24 cellular contexts compared by ENCODE assay signal in the genomic region with DNA sequence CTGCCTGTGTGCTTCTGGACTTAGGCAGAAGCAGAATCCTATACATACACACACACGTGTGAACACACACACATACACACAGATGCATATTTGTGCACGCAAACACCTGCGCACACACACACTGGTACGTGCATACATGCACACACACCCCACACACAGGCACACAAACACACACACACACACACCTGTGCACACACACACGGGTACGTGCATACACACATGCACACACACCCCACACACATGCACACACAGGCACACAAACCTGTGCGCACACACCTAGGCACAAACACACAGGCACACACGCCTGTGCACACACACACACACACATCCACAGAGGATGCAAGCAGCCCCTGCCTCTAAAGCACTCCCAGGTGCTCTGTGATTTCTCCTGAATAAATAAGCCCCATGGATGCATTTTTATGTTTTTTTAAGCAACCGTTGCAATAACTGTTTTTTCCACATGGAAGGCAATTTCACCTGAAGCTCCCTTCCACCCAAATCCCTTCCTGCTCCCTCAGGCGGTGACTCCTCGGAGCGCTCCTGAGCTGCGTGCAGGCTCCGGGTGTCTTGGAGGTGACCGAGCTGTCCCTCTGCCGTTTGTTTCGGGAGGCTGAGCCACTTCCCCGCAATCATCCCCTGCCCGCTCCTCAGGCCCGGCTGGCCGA. TPM values are rescaled to one million over a fixed set of nuclear protein-coding genes. Genes with fewer than 3 reads are reported as not detected.
"Had no signal": no experiment of that assay in that cellular context is flagged by ENCODE, and none has a peak within 500 bp of the region (broad histone marks: within the 10 kb centered on the region; RNA-seq: fewer than 3 reads in every experiment).

No MANE protein-coding gene starts in this region.

- H3K36me3 Mint-ChIP-seq: activated CD4-positive, alpha-beta memory T cell treated with anti-CD3 and anti-CD28 coated beads for 36 hours had no signal

- H3K4me1 Mint-ChIP-seq: activated B cell treated with CpG ODN at 0.5 μM for 24 hours; activated CD4-positive, alpha-beta T cell treated with anti-CD3 and anti-CD28 coated beads for 36 hours had no signal

- H3K36me3 ChIP-seq: lower lobe of right lung, neutrophil, ovary, sigmoid colon, tibial artery, vagina had no signal

- H3K27ac ChIP-seq: lower lobe of right lung, neutrophil, ovary, sigmoid colon, tibial artery, vagina had no signal

- DNase-seq: activated B cell treated with CpG ODN at 0.5 μM for 24 hours; activated CD4-positive, alpha-beta memory T cell treated with anti-CD3 and anti-CD28 coated beads for 36 hours; activated CD4-positive, alpha-beta T cell treated with anti-CD3 and anti-CD28 coated beads for 36 hours; activated naive CD4-positive, alpha-beta T cell treated with anti-CD3 and anti-CD28 coated beads for 36 hours; activated T-cell treated with anti-CD3 and anti-CD28 coated beads, Interleukin-2, amount 50 U/mL, for 48 hours; amygdala; effector CD4-positive, alpha-beta T cell; erythroblast; foreskin fibroblast; lower lobe of right lung; mesendoderm; naive thymus-derived CD4-positive, alpha-beta T cell; sigmoid colon; stimulated activated CD4-positive, alpha-beta T cell treated with anti-CD3 and anti-CD28 coated beads, Interleukin-12 subunit alpha, Interleukin-12 subunit beta, amount 100 ng/mL, for 4 hours; stimulated activated CD4-positive, alpha-beta T cell treated with anti-CD3 and anti-CD28 coated beads, Interleukin-4, amount 100 ng/mL, for 4 hours; T-helper 9 cell; tibial artery had no signal

- H3K9me3 Mint-ChIP-seq: activated B cell treated with CpG ODN at 0.5 μM for 24 hours; activated CD4-positive, alpha-beta memory T cell treated with anti-CD3 and anti-CD28 coated beads for 36 hours; activated naive CD4-positive, alpha-beta T cell treated with anti-CD3 and anti-CD28 coated beads for 36 hours; dendritic cell treated with granulocyte-macrophage colony-stimulating factor and Interleukin-4, amounts not matched to agents 40 ng/mL and 50 ng/mL, for 4 days; stimulated activated naive CD8-positive, alpha-beta T cell treated with anti-CD3 and anti-CD28 coated beads, Interleukin-15, Interleukin-2, amounts not matched to agents 100 ng/mL and 50 ng/mL, for 24 hours had no signal

- FAIRE-seq: endometrium, keratinocyte had no signal

- H3K27me3 Mint-ChIP-seq: activated B cell treated with CpG ODN at 0.5 μM for 24 hours; activated CD4-positive, alpha-beta memory T cell treated with anti-CD3 and anti-CD28 coated beads for 36 hours; activated CD4-positive, alpha-beta T cell treated with anti-CD3 and anti-CD28 coated beads for 36 hours; naive thymus-derived CD4-positive, alpha-beta T cell; stimulated activated naive CD8-positive, alpha-beta T cell treated with anti-CD3 and anti-CD28 coated beads, Interleukin-15, Interleukin-2, amounts not matched to agents 100 ng/mL and 50 ng/mL, for 24 hours had no signal

- H3K27ac Mint-ChIP-seq: activated B cell treated with CpG ODN at 0.5 μM for 24 hours; activated CD4-positive, alpha-beta memory T cell treated with anti-CD3 and anti-CD28 coated beads for 36 hours; activated CD4-positive, alpha-beta T cell treated with anti-CD3 and anti-CD28 coated beads for 36 hours; activated naive CD4-positive, alpha-beta T cell treated with anti-CD3 and anti-CD28 coated beads for 36 hours; dendritic cell treated with granulocyte-macrophage colony-stimulating factor and Interleukin-4, amounts not matched to agents 40 ng/mL and 50 ng/mL, for 4 days; stimulated activated naive CD8-positive, alpha-beta T cell treated with anti-CD3 and anti-CD28 coated beads, Interleukin-15, Interleukin-2, amounts not matched to agents 100 ng/mL and 50 ng/mL, for 24 hours had no signal

- H3K9me3 ChIP-seq: lower lobe of right lung, neutrophil, ovary, sigmoid colon, tibial artery, vagina had no signal

- H3K4me3 ChIP-seq: lower lobe of right lung, ovary, sigmoid colon, tibial artery, vagina had no signal

- H3K27me3 ChIP-seq: neutrophil, ovary, sigmoid colon, tibial artery, vagina had no signal

- H3K4me1 ChIP-seq: lower lobe of right lung, sigmoid colon, vagina had no signal

- H3K4me3 Mint-ChIP-seq: activated B cell treated with CpG ODN at 0.5 μM for 24 hours; activated CD4-positive, alpha-beta memory T cell treated with anti-CD3 and anti-CD28 coated beads for 36 hours; activated CD4-positive, alpha-beta T cell treated with anti-CD3 and anti-CD28 coated beads for 36 hours; activated naive CD4-positive, alpha-beta T cell treated with anti-CD3 and anti-CD28 coated beads for 36 hours; dendritic cell treated with granulocyte-macrophage colony-stimulating factor and Interleukin-4, amounts not matched to agents 40 ng/mL and 50 ng/mL, for 4 days; naive thymus-derived CD4-positive, alpha-beta T cell; stimulated activated naive CD8-positive, alpha-beta T cell treated with anti-CD3 and anti-CD28 coated beads, Interleukin-15, Interleukin-2, amounts not matched to agents 100 ng/mL and 50 ng/mL, for 24 hours had no signal

RNA-seq across cellular contexts. Expression of gene PDGFA, which starts 41.5 kb away (rescaled TPM):
- polyA plus RNA-seq: naive thymus-derived CD4-positive, alpha-beta T cell had no signal
